In the genomic region with DNA sequence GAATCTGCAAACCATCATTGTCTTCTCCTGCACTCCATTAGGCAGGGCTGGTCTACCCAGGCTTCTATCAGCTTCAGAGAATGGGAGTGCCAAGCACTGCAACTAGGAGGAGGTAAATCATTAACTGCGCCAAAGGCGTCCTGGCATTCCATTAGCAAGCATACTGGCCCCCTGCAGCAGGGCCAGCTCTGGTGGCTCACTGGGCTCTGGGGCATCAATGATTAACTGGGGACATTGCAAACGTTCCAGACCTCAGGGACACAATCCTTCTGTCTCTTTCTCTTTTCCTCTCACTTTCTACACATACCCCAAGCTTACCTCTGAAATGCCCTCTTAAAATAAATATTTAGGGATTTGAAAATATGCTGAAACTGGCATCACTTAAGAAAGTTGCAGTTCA, we compare ENCODE assay signal across 15 cellular contexts.
A peak's percentile ranks its signal among the peaks of the same experiment; 100 is the strongest.
DNase-seq lines count a peak whose midpoint lies in the region; ATAC-seq and TF ChIP-seq lines count a peak whose summit lies in the region.
"Had no signal": no experiment of that assay in that cellular context is flagged by ENCODE, and none has a peak within 500 bp of the region (broad histone marks: within the 10 kb centered on the region; RNA-seq: fewer than 3 reads in every experiment).

No MANE protein-coding gene starts in this region.

- POLR2A ChIA-PET in Caco-2 (lab: Charles Lee) = interaction anchor here (0.6 kb wide), 1 partner anchor 129 kb away, joined by 4 read pairs; a partner anchor contains a TSS
- POLR2A ChIA-PET in activated CD8-positive, alpha-beta T cell treated with anti-CD3 and anti-CD28 coated beads for 36 hours (lab: Charles Lee) = no interaction called here

- H3K27me3 Mint-ChIP-seq in Caco-2 (ENCODE audit: insufficient read depth, unreplicated experiment) = no peaks in the 10 kb centered on the region
- no peaks in the 10 kb centered on the region for H3K27me3 Mint-ChIP-seq in progenitor cell of endocrine pancreas
- peaks cover 4 to 7% of the 10 kb centered on the region in 2 donors for H3K27me3 Mint-ChIP-seq in stimulated activated naive B cell treated with anti-CD40 and anti-IgM and Interleukin-4, amounts not matched to agents 10 μg/mL and 1 μg/mL and 100 μg/mL, for 72 hours
- H3K27me3 Mint-ChIP-seq in activated CD8-positive, alpha-beta T cell treated with anti-CD3 and anti-CD28 coated beads for 36 hours = peaks cover 3% of the 10 kb centered on the region

- H3K27me3 ChIP-seq in Caco-2 (replicated peaks; ENCODE audit: control insufficient read depth, insufficient read depth, low read length) = no peaks in the 10 kb centered on the region
- H3K27me3 ChIP-seq: adrenal gland had no signal

- TF ChIP-seq CTCF in Caco-2 (IDR thresholded peaks at IDR 0.05; ENCODE audit: insufficient read depth in 1 of 2, low read depth in 1 of 2, low read length in 1 of 2, severe bottlenecking in 1 of 2, unreplicated experiment in 1 of 2) (no peak), progenitor cell of endocrine pancreas (IDR thresholded peaks at IDR 0.05; ENCODE audit: unreplicated experiment) (no peak)
- no peak for TF ChIP-seq CTCF in activated CD8-positive, alpha-beta T cell treated with anti-CD3 and anti-CD28 coated beads for 36 hours (IDR thresholded peaks at IDR 0.05)

- CTCF ChIA-PET in Caco-2 (lab: Charles Lee) = interaction anchor here (1.0 to 1.8 kb wide), 3 partner anchors 31 to 278 kb away, joined by 3 to 10 read pairs (median 5); no protein-coding TSS in a partner anchor
- CTCF ChIA-PET in activated CD8-positive, alpha-beta T cell treated with anti-CD3 and anti-CD28 coated beads for 36 hours (lab: Charles Lee) = interaction anchor here (1.1 kb wide), 1 partner anchor 278 kb away, joined by 3 read pairs; no protein-coding TSS in a partner anchor

- H3K4me1 ChIP-seq in Caco-2 = peaks cover 68% of the 10 kb centered on the region
- H3K4me1 ChIP-seq: adrenal gland had no signal

- peaks cover 33% of the 10 kb centered on the region for H3K4me1 Mint-ChIP-seq in Caco-2 (ENCODE audit: low read depth, unreplicated experiment)
- H3K4me1 Mint-ChIP-seq in progenitor cell of endocrine pancreas (ENCODE audit: low read depth) = peaks cover 32% of the 10 kb centered on the region
- peaks cover 17 to 26% of the 10 kb centered on the region in 2 donors for H3K4me1 Mint-ChIP-seq in stimulated activated naive B cell treated with anti-CD40 and anti-IgM and Interleukin-4, amounts not matched to agents 10 μg/mL and 1 μg/mL and 100 μg/mL, for 72 hours
- peaks cover 3% of the 10 kb centered on the region for H3K4me1 Mint-ChIP-seq in activated CD8-positive, alpha-beta T cell treated with anti-CD3 and anti-CD28 coated beads for 36 hours (ENCODE audit: low read depth)

- H3K27ac Mint-ChIP-seq in Caco-2 (ENCODE audit: unreplicated experiment) = peak overlapping the region; percentile 88
- H3K27ac Mint-ChIP-seq in progenitor cell of endocrine pancreas = peak overlapping the region; percentile 91
- H3K27ac Mint-ChIP-seq in stimulated activated naive B cell treated with anti-CD40 and anti-IgM and Interleukin-4, amounts not matched to agents 10 μg/mL and 1 μg/mL and 100 μg/mL, for 72 hours = no peak overlapping the region
- H3K27ac Mint-ChIP-seq in activated CD8-positive, alpha-beta T cell treated with anti-CD3 and anti-CD28 coated beads for 36 hours = no peak overlapping the region
- H3K27ac Mint-ChIP-seq: IgD-negative memory B cell had no signal

- intact Hi-C loops in Caco-2 (cut with micrococcal nuclease; ENCODE audit: unreplicated experiment) = loop anchor here (1.0 to 2.0 kb wide), 3 partner anchors 40 to 126 kb away; no protein-coding TSS in a partner anchor
- intact Hi-C loops in activated CD8-positive, alpha-beta T cell treated with anti-CD3 and anti-CD28 coated beads for 36 hours (cut with micrococcal nuclease) = no loop called here

- BruUV-seq in Caco-2 (replicated peaks; lab: Mats Ljungman, UMichigan) = no TSS peak

- H3K36me3 ChIP-seq in Caco-2 (ENCODE audit: control insufficient read depth, insufficient read depth, low read length) = no peaks in the 10 kb centered on the region; the same call in none of the 2 replicates
- H3K36me3 ChIP-seq: adrenal gland had no signal

- no peaks in the 10 kb centered on the region for H3K9me3 ChIP-seq in Caco-2
- H3K9me3 ChIP-seq: adrenal gland had no signal

- H3K9me3 Mint-ChIP-seq in Caco-2 (ENCODE audit: unreplicated experiment) (peaks cover 9% of the 10 kb centered on the region), progenitor cell of endocrine pancreas (ENCODE audit: low read depth) (no peaks in the 10 kb centered on the region)
- H3K9me3 Mint-ChIP-seq in stimulated activated naive B cell treated with anti-CD40 and anti-IgM and Interleukin-4, amounts not matched to agents 10 μg/mL and 1 μg/mL and 100 μg/mL, for 72 hours = no peaks in the 10 kb centered on the region
- H3K9me3 Mint-ChIP-seq in activated CD8-positive, alpha-beta T cell treated with anti-CD3 and anti-CD28 coated beads for 36 hours = no peaks in the 10 kb centered on the region
- H3K9me3 Mint-ChIP-seq: central memory CD8-positive, alpha-beta T cell; IgD-negative memory B cell had no signal

- H3K36me3 Mint-ChIP-seq in Caco-2 (ENCODE audit: insufficient read depth, unreplicated experiment) (peaks cover 6% of the 10 kb centered on the region), progenitor cell of endocrine pancreas (ENCODE audit: insufficient read depth) (no peaks in the 10 kb centered on the region)
- no peaks in the 10 kb centered on the region for H3K36me3 Mint-ChIP-seq in stimulated activated naive B cell treated with anti-CD40 and anti-IgM and Interleukin-4, amounts not matched to agents 10 μg/mL and 1 μg/mL and 100 μg/mL, for 72 hours
- no peaks in the 10 kb centered on the region for H3K36me3 Mint-ChIP-seq in activated CD8-positive, alpha-beta T cell treated with anti-CD3 and anti-CD28 coated beads for 36 hours (ENCODE audit: low read depth)

- ATAC-seq in stimulated activated naive B cell treated with anti-CD40 and anti-IgM and Interleukin-4, amounts not matched to agents 10 μg/mL and 1 μg/mL and 100 μg/mL, for 72 hours (replicated peaks) = no peak
- no peak for ATAC-seq in HG03439 (IDR thresholded peaks at IDR 0.05; ENCODE audit: unreplicated experiment)
- no peak for ATAC-seq in activated CD8-positive, alpha-beta T cell treated with anti-CD3 and anti-CD28 coated beads for 36 hours
- ATAC-seq: Panc1 had no signal

- no peak overlapping the region for H3K4me3 ChIP-seq in Caco-2 (ENCODE audit: low read depth, low read length)
- H3K4me3 ChIP-seq: adrenal gland had no signal

- H3K4me3 Mint-ChIP-seq in Caco-2 (ENCODE audit: unreplicated experiment) = peak overlapping the region; percentile 52
- peak overlapping the region; percentile 32 for H3K4me3 Mint-ChIP-seq in progenitor cell of endocrine pancreas (ENCODE audit: low read depth)
- H3K4me3 Mint-ChIP-seq in stimulated activated naive B cell treated with anti-CD40 and anti-IgM and Interleukin-4, amounts not matched to agents 10 μg/mL and 1 μg/mL and 100 μg/mL, for 72 hours = no peak overlapping the region
- no peak overlapping the region for H3K4me3 Mint-ChIP-seq in activated CD8-positive, alpha-beta T cell treated with anti-CD3 and anti-CD28 coated beads for 36 hours
- H3K4me3 Mint-ChIP-seq: central memory CD8-positive, alpha-beta T cell; IgD-negative memory B cell had no signal

- peak; percentile 92 to 95 for DNase-seq in Caco-2
- DNase-seq in NCI-H526 treated with DMSO at 0.1 percent for 48 hours (lab: John Stamatoyannopoulos, UW) = peak; percentile 56
- peak; percentile 98 for DNase-seq in kidney glomerular epithelial cell (lab: John Stamatoyannopoulos, UW)
- peak; percentile 61 for DNase-seq in progenitor cell of endocrine pancreas (ENCODE audit: low spot score, unreplicated experiment)
- DNase-seq in Ammon's horn (ENCODE audit: low spot score) = no peak
- DNase-seq in stimulated activated naive B cell treated with anti-CD40 and anti-IgM and Interleukin-4, amounts not matched to agents 10 μg/mL and 1 μg/mL and 100 μg/mL, for 72 hours = no peak
- no peak for DNase-seq in activated CD8-positive, alpha-beta T cell treated with anti-CD3 and anti-CD28 coated beads for 36 hours
- DNase-seq: adrenal gland, COR-L47, foreskin fibroblast, retina had no signal

Comparison
In these comparisons a context has a peak if more than half of its experiments do, and no peak if none do; other contexts are left out.
1. DNase-seq: peak in Caco-2 (2 of 2), NCI-H526 treated with DMSO at 0.1 percent for 48 hours (single experiment), kidney glomerular epithelial cell (single experiment) and progenitor cell of endocrine pancreas (single experiment); none in Ammon's horn (single experiment), stimulated activated naive B cell treated with anti-CD40 and anti-IgM and Interleukin-4, amounts not matched to agents 10 μg/mL and 1 μg/mL and 100 μg/mL, for 72 hours (single experiment) and activated CD8-positive, alpha-beta T cell treated with anti-CD3 and anti-CD28 coated beads for 36 hours (single experiment).
2. H3K27ac Mint-ChIP-seq: peak in Caco-2 (single experiment) and progenitor cell of endocrine pancreas (single experiment); none in stimulated activated naive B cell treated with anti-CD40 and anti-IgM and Interleukin-4, amounts not matched to agents 10 μg/mL and 1 μg/mL and 100 μg/mL, for 72 hours (single experiment) and activated CD8-positive, alpha-beta T cell treated with anti-CD3 and anti-CD28 coated beads for 36 hours (single experiment).
3. H3K4me3 Mint-ChIP-seq: peak in Caco-2 (single experiment) and progenitor cell of endocrine pancreas (single experiment); none in stimulated activated naive B cell treated with anti-CD40 and anti-IgM and Interleukin-4, amounts not matched to agents 10 μg/mL and 1 μg/mL and 100 μg/mL, for 72 hours (0 of 2) and activated CD8-positive, alpha-beta T cell treated with anti-CD3 and anti-CD28 coated beads for 36 hours (single experiment).